26 cellular contexts compared by ENCODE assay signal in the genomic region with DNA sequence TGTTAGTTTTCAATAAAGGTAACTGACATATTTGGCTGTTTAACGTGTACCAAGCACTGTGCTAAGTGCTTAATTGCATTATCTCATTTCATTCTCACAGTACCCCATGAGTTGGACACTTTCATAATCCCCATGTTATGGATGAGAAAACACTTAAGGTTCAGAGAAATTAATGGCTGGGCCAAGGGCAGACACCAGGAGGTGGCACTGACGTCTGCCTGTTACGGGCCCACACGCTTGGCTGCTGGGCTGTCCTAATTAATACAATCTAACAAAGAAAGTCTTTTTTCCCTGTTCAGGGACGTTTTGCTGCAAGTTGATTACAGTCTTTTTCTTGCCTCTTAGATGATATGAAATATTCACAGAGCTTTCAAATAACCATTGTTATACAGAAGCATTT. TPM values are rescaled to one million over a fixed set of nuclear protein-coding genes. Genes with fewer than 3 reads are reported as not detected.
"Had no signal": no experiment of that assay in that cellular context is flagged by ENCODE, and none has a peak within 500 bp of the region (broad histone marks: within the 10 kb centered on the region; RNA-seq: fewer than 3 reads in every experiment).

No MANE protein-coding gene starts in this region.

- H3K27ac ChIP-seq: SJCRH30, VCaP had no signal

- DNase-seq: activated CD4-positive, alpha-beta memory T cell treated with anti-CD3 and anti-CD28 coated beads for 36 hours; activated CD4-positive, alpha-beta T cell treated with anti-CD3 and anti-CD28 coated beads, Interleukin-2, amount 10 ng/mL, durations not matched to agents 7 days and 5 days; activated CD4-positive, CD25-positive, alpha-beta regulatory T cell; activated CD8-positive, alpha-beta memory T cell treated with anti-CD3 and anti-CD28 coated beads for 24 hours; activated gamma-delta T cell; activated naive CD4-positive, alpha-beta T cell treated with anti-CD3 and anti-CD28 coated beads for 36 hours; activated T-cell treated with anti-CD3 and anti-CD28 coated beads, Interleukin-2, amount 50 U/mL, for 4 hours; Karpas-422; MM.1S; NCI-H1105; NCI-H1436 treated with DMSO at 0.1 percent for 48 hours; NCI-H187; NCI-H2081; NCI-H446; NCI-H748 treated with DMSO at 0.1 percent for 48 hours; Right ventricle myocardium superior; SK-N-SH; T-helper 1 cell had no signal

- H3K4me1 Mint-ChIP-seq: activated CD4-positive, alpha-beta T cell treated with anti-CD3 and anti-CD28 coated beads, Interleukin-2, amount 10 ng/mL, durations not matched to agents 7 days and 5 days; activated T-helper 17 cell treated with anti-CD3 and anti-CD28 coated beads, Interleukin-2, amount 50 U/mL, for 72 hours had no signal

- ATAC-seq: activated T-cell treated with anti-CD3 and anti-CD28 coated beads, Interleukin-2, amount 50 U/mL, for 4 hours; activated T-helper 17 cell treated with anti-CD3 and anti-CD28 coated beads, Interleukin-2, amount 50 U/mL, for 72 hours had no signal

- H3K4me3 Mint-ChIP-seq: activated CD4-positive, alpha-beta memory T cell treated with anti-CD3 and anti-CD28 coated beads for 36 hours; activated CD4-positive, alpha-beta T cell treated with anti-CD3 and anti-CD28 coated beads, Interleukin-2, amount 10 ng/mL, durations not matched to agents 7 days and 5 days; activated naive CD4-positive, alpha-beta T cell treated with anti-CD3 and anti-CD28 coated beads for 36 hours; activated naive CD8-positive, alpha-beta T cell; activated T-cell treated with anti-CD3 and anti-CD28 coated beads, Interleukin-2, amount 50 U/mL, for 4 hours; activated T-helper 17 cell treated with anti-CD3 and anti-CD28 coated beads, Interleukin-2, amount 50 U/mL, for 72 hours had no signal

- H3K27me3 Mint-ChIP-seq: activated naive CD8-positive, alpha-beta T cell had no signal

- H3K36me3 Mint-ChIP-seq: activated CD4-positive, alpha-beta memory T cell treated with anti-CD3 and anti-CD28 coated beads for 36 hours had no signal

- H3K27ac Mint-ChIP-seq: activated CD4-positive, alpha-beta memory T cell treated with anti-CD3 and anti-CD28 coated beads for 36 hours; activated CD4-positive, alpha-beta T cell treated with anti-CD3 and anti-CD28 coated beads, Interleukin-2, amount 10 ng/mL, durations not matched to agents 7 days and 5 days; activated naive CD4-positive, alpha-beta T cell treated with anti-CD3 and anti-CD28 coated beads for 36 hours; activated naive CD8-positive, alpha-beta T cell; activated T-helper 17 cell treated with anti-CD3 and anti-CD28 coated beads, Interleukin-2, amount 50 U/mL, for 72 hours had no signal

RNA-seq across cellular contexts. Expression of a gene that starts 16.1 kb away (rescaled TPM):
- total RNA-seq: activated CD4-positive, alpha-beta memory T cell treated with anti-CD3 and anti-CD28 coated beads for 36 hours; activated CD4-positive, alpha-beta T cell treated with anti-CD3 and anti-CD28 coated beads, Interleukin-2, amount 10 ng/mL, durations not matched to agents 7 days and 5 days; activated naive CD4-positive, alpha-beta T cell treated with anti-CD3 and anti-CD28 coated beads for 36 hours; activated T-cell treated with anti-CD3 and anti-CD28 coated beads, Interleukin-2, amount 50 U/mL, for 4 hours; activated T-helper 17 cell treated with anti-CD3 and anti-CD28 coated beads, Interleukin-2, amount 50 U/mL, for 72 hours; OCI-LY7; Right ventricle myocardium superior; RPMI7951; SJCRH30; T-helper 2 cell treated with Interferon-gamma antibody and Interleukin-4, amounts not matched to agents 100 ng/mL and 5 ng/mL, for 36 hours had no signal

RNA-seq across cellular contexts. Expression of a gene that starts 16.1 kb away (rescaled TPM):
- total RNA-seq: activated CD4-positive, alpha-beta memory T cell treated with anti-CD3 and anti-CD28 coated beads for 36 hours; activated CD4-positive, alpha-beta T cell treated with anti-CD3 and anti-CD28 coated beads, Interleukin-2, amount 10 ng/mL, durations not matched to agents 7 days and 5 days; activated naive CD4-positive, alpha-beta T cell treated with anti-CD3 and anti-CD28 coated beads for 36 hours; activated T-cell treated with anti-CD3 and anti-CD28 coated beads, Interleukin-2, amount 50 U/mL, for 4 hours; activated T-helper 17 cell treated with anti-CD3 and anti-CD28 coated beads, Interleukin-2, amount 50 U/mL, for 72 hours; OCI-LY7; Right ventricle myocardium superior; RPMI7951; SJCRH30; T-helper 2 cell treated with Interferon-gamma antibody and Interleukin-4, amounts not matched to agents 100 ng/mL and 5 ng/mL, for 36 hours had no signal
- polyA plus RNA-seq: adipose tissue, SK-N-SH had no signal

RNA-seq across cellular contexts. Expression of a gene that starts 35.7 kb away (rescaled TPM):
- total RNA-seq: OCI-LY7 had no signal
